23 cellular contexts compared by ENCODE assay signal in genomic region chr10:34615770-34616169, GRCh38.
DNase-seq lines count a peak whose midpoint lies in the region; ATAC-seq and TF ChIP-seq lines count a peak whose summit lies in the region.
"Had no signal": no experiment of that assay in that cellular context is flagged by ENCODE, and none has a peak within 500 bp of the region (broad histone marks: within the 10 kb centered on the region; RNA-seq: fewer than 3 reads in every experiment).

No MANE protein-coding gene starts in this region.

- ATAC-seq in GM19351 (IDR thresholded peaks at IDR 0.05; ENCODE audit: unreplicated experiment), result peak; percentile 71
- ATAC-seq: activated CD8-positive, alpha-beta T cell treated with anti-CD3 and anti-CD28 coated beads, Interleukin-2, amount 10 ng/mL, durations not matched to agents 7 days and 5 days; foreskin keratinocyte; HCT116; left ventricle myocardium superior had no signal

- H3K9me3 ChIP-seq in Karpas-422 (ENCODE audit: low read length), result no peaks in the 10 kb centered on the region
- no peaks in the 10 kb centered on the region for H3K9me3 ChIP-seq in BE2C
- H3K9me3 ChIP-seq: adrenal gland, uterus had no signal

- TF ChIP-seq CTCF in fibroblast of mammary gland (conservative IDR thresholded peaks at IDR 0.05; ENCODE audit: control insufficient read depth, insufficient read depth, low read depth, low read length) (peak; percentile 20), BE2C (IDR thresholded peaks at IDR 0.05; ENCODE audit: low read depth, low read length) (no peak)

- H3K79me2 ChIP-seq in Karpas-422 (ENCODE audit: low read length), result no peaks in the 10 kb centered on the region

- no peaks in the 10 kb centered on the region for H3K27me3 ChIP-seq in Karpas-422 (ENCODE audit: low read length)
- H3K27me3 ChIP-seq in BE2C, result no peaks in the 10 kb centered on the region
- H3K27me3 ChIP-seq: adrenal gland, foreskin keratinocyte, hepatocyte, uterus had no signal

- H3K27ac ChIP-seq in Karpas-422 (ENCODE audit: low read length), result no peak overlapping the region
- H3K27ac ChIP-seq: adrenal gland, foreskin keratinocyte, hepatocyte, uterus had no signal

- H3K4me1 ChIP-seq in Karpas-422 (ENCODE audit: low read length) (peaks cover 5% of the 10 kb centered on the region; the same call in 1 of the 2 replicates), BE2C (no peaks in the 10 kb centered on the region; the same call in 1 of the 2 replicates)
- H3K4me1 ChIP-seq: uterus had no signal

- no peaks in the 10 kb centered on the region for H3K9me2 ChIP-seq in Karpas-422 (replicated peaks; ENCODE audit: insufficient read depth, low read length)

- H2AFZ ChIP-seq in Karpas-422 (ENCODE audit: low read length), result no peak overlapping the region
- H2AFZ ChIP-seq: hepatocyte had no signal

- no peaks in the 10 kb centered on the region for H3K36me3 ChIP-seq in Karpas-422 (ENCODE audit: insufficient read depth, low read length)
- H3K36me3 ChIP-seq in BE2C, result no peaks in the 10 kb centered on the region
- H3K36me3 ChIP-seq: adrenal gland, uterus had no signal

- no peaks in the 10 kb centered on the region for H4K20me1 ChIP-seq in Karpas-422 (ENCODE audit: insufficient read depth, low read depth, low read length)

- H3K9ac ChIP-seq in Karpas-422 (ENCODE audit: low read length), result no peak overlapping the region

- DNase-seq in EL, result peak; percentile 27
- peak; percentile 51 for DNase-seq in Karpas-422
- DNase-seq in fibroblast of mammary gland (ENCODE audit: low read depth), result peak; percentile 64
- no peak for DNase-seq in activated CD8-positive, alpha-beta memory T cell treated with anti-CD3 and anti-CD28 coated beads, Interleukin-2, amount 50 U/mL, for 48 hours
- no peak for DNase-seq in BE2C
- DNase-seq in HuH-7.5 (ENCODE audit: low spot score), result no peak
- no peak for DNase-seq in GM19240 (ENCODE audit: insufficient read length, low spot score)
- DNase-seq: activated CD4-positive, alpha-beta T cell treated with anti-CD3 and anti-CD28 coated beads for 1 hour; activated CD8-positive, alpha-beta T cell treated with anti-CD3 and anti-CD28 coated beads, Interleukin-2, amount 10 ng/mL, durations not matched to agents 7 days and 5 days; activated T-cell treated with anti-CD3 and anti-CD28 coated beads, Interleukin-2, amount 50 U/mL, for 1 hour; adrenal gland; C1 segment of cervical spinal cord; Calu3; foreskin keratinocyte; immature natural killer cell; left ventricle myocardium superior; NCI-H1105 treated with DMSO at 0.1 percent for 48 hours; NCI-H2081; SIG-M5; uterus had no signal

- no peak overlapping the region for H3K4me2 ChIP-seq in Karpas-422 (ENCODE audit: low read depth, low read length, poor library complexity, severe bottlenecking)
- H3K4me2 ChIP-seq: hepatocyte had no signal

- no peak overlapping the region for H3K4me3 ChIP-seq in Karpas-422 (ENCODE audit: low read length)
- H3K4me3 ChIP-seq in fibroblast of mammary gland (ENCODE audit: control insufficient read depth, low read depth, low read length), result no peak overlapping the region
- no peak overlapping the region for H3K4me3 ChIP-seq in BE2C (ENCODE audit: low read depth, low read length)
- H3K4me3 ChIP-seq: adrenal gland, hepatocyte, uterus had no signal

Comparison
In these comparisons a context has a peak if more than half of its experiments do, and no peak if none do; other contexts are left out.
1. DNase-seq: peak in EL (single experiment), Karpas-422 (single experiment) and fibroblast of mammary gland (single experiment); none in activated CD8-positive, alpha-beta memory T cell treated with anti-CD3 and anti-CD28 coated beads, Interleukin-2, amount 50 U/mL, for 48 hours (single experiment), BE2C (single experiment), HuH-7.5 (single experiment) and GM19240 (single experiment).